Comparison of ENCODE assay signal across 12 cellular contexts in genomic region chr3:110526732-110527727, GRCh38.
DNase-seq lines count a peak whose midpoint lies in the region; ATAC-seq, FAIRE-seq and TF ChIP-seq lines count a peak whose summit lies in the region.
"Had no signal": no experiment of that assay in that cellular context is flagged by ENCODE, and none has a peak within 500 bp of the region (broad histone marks: within the 10 kb centered on the region; RNA-seq: fewer than 3 reads in every experiment).

No MANE protein-coding gene starts in this region.

- no peaks in the 10 kb centered on the region for H3K4me1 ChIP-seq in lower lobe of right lung

- H3K9me3 ChIP-seq in lower lobe of right lung: no peaks in the 10 kb centered on the region

- DNase-seq in AG10803 (ENCODE audit: low read depth) (peak; percentile 95), LHCN-M2 (ENCODE audit: low read depth) (peak; percentile 86), bronchial epithelial cell (ENCODE audit: low read depth) (peak; percentile 95), lower lobe of right lung (no peak), GOT3 (lab: John Stamatoyannopoulos, UW) (no peak), epidermal melanocyte (ENCODE audit: insufficient read length, low spot score) (no peak)
- no peak for DNase-seq in activated naive CD4-positive, alpha-beta T cell treated with Interleukin-2 at 50 U/mL for 16 hours
- DNase-seq: activated T-cell treated with anti-CD3 and anti-CD28 coated beads, Interleukin-2, amount 50 U/mL, for 4 hours; CD4-positive, CD25-positive, alpha-beta regulatory T cell; effector CD4-positive, alpha-beta T cell; stimulated activated CD4-positive, alpha-beta T cell treated with anti-CD3 and anti-CD28 coated beads, Interleukin-4, amount 100 ng/mL, for 1 hour had no signal

- intact Hi-C loops in lower lobe of right lung (cut with DNase I): no loop called here

- TF ChIP-seq CTCF in AG10803 (conservative IDR thresholded peaks at IDR 0.05; ENCODE audit: low read length) (no peak), bronchial epithelial cell (IDR thresholded peaks at IDR 0.05; ENCODE audit: insufficient read depth, low read length, severe bottlenecking) (no peak), lower lobe of right lung (IDR thresholded peaks at IDR 0.05) (no peak)

- H3K36me3 ChIP-seq in bronchial epithelial cell (ENCODE audit: control insufficient read depth, insufficient read depth, low read length): no peaks in the 10 kb centered on the region
- no peaks in the 10 kb centered on the region for H3K36me3 ChIP-seq in lower lobe of right lung

- ATAC-seq in lower lobe of right lung (peak; percentile 62 to 77), GM21367 (IDR thresholded peaks at IDR 0.05; ENCODE audit: unreplicated experiment) (no peak)
- ATAC-seq: activated T-cell treated with anti-CD3 and anti-CD28 coated beads, Interleukin-2, amount 50 U/mL, for 4 hours had no signal

- H3K27me3 ChIP-seq in bronchial epithelial cell (ENCODE audit: control insufficient read depth, insufficient read depth, low read length): no peaks in the 10 kb centered on the region
- H3K27me3 ChIP-seq in lower lobe of right lung (ENCODE audit: low read depth): no peaks in the 10 kb centered on the region

- H3K4me3 ChIP-seq in AG10803 (ENCODE audit: low read length) (no peak overlapping the region), bronchial epithelial cell (ENCODE audit: low read depth, low read length) (no peak overlapping the region), lower lobe of right lung (no peak overlapping the region)

- no peak overlapping the region for H3K27ac ChIP-seq in lower lobe of right lung

- FAIRE-seq in bronchial epithelial cell (lab: Jason Lieb, UNC): no peak

Comparison
In these comparisons a context has a peak if more than half of its experiments do, and no peak if none do; other contexts are left out.
1. DNase-seq: peak in AG10803 (single experiment), LHCN-M2 (single experiment) and bronchial epithelial cell (single experiment); none in lower lobe of right lung (single experiment), GOT3 (single experiment), activated naive CD4-positive, alpha-beta T cell treated with Interleukin-2 at 50 U/mL for 16 hours (single experiment) and epidermal melanocyte (single experiment).